13 cellular contexts compared by ENCODE assay signal in the genomic region with DNA sequence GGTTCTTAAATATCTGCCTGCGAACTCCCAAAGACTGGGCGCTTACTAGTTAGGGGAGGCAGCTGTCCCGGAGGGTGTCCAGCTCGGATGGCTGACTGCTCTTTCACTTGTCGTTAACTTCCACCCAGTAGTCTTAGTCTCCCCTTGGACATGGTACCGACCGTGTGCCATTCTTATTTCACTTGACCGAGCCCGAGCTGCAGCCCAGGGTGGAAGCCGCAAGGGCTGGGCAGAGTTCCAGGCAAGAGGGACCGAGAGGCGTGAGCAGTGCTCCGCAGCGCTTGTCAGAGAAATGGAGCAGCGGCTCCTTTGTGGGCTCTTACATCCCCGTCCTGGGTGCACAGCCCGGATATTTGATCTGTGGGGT. TPM values are rescaled to one million over a fixed set of nuclear protein-coding genes. Genes with fewer than 3 reads are reported as not detected.
DNase-seq lines count a peak whose midpoint lies in the region; ATAC-seq and TF ChIP-seq lines count a peak whose summit lies in the region.
"Had no signal": no experiment of that assay in that cellular context is flagged by ENCODE, and none has a peak within 500 bp of the region (broad histone marks: within the 10 kb centered on the region; RNA-seq: fewer than 3 reads in every experiment).

No MANE protein-coding gene starts in this region.

- H2BK12ac ChIP-seq in trophoblast cell (ENCODE audit: low read length), result no peak overlapping the region

- H3K9ac ChIP-seq in trophoblast cell (ENCODE audit: low read length), result no peak overlapping the region

- H2BK120ac ChIP-seq in trophoblast cell (ENCODE audit: insufficient read depth, low read length, poor library complexity), result no peak overlapping the region

- no peaks in the 10 kb centered on the region for H3K79me1 ChIP-seq in trophoblast cell (ENCODE audit: low read length)

- no peak overlapping the region for H2AK5ac ChIP-seq in trophoblast cell (ENCODE audit: low read length)

- H3K27ac ChIP-seq in left ventricle myocardium inferior (replicated peaks) (no peak overlapping the region), trophoblast cell (ENCODE audit: low read depth, low read length) (no peak overlapping the region)
- H3K27ac ChIP-seq: neutrophil, thyroid gland had no signal

- H3K4me3 ChIP-seq in left ventricle myocardium inferior (peak overlapping the region; percentile 52), trophoblast cell (ENCODE audit: low read depth, low read length) (no peak overlapping the region)
- H3K4me3 ChIP-seq: thyroid gland had no signal

- no peak for ATAC-seq in GM18498 (IDR thresholded peaks at IDR 0.05; ENCODE audit: unreplicated experiment)

- H4K8ac ChIP-seq in trophoblast cell (ENCODE audit: low read depth, low read length), result no peak overlapping the region

- peak overlapping the region; percentile 45 for H3K4me2 ChIP-seq in trophoblast cell (ENCODE audit: low read length)

- H4K12ac ChIP-seq in trophoblast cell (ENCODE audit: low read depth, low read length), result no peak overlapping the region

- no CpG with 5 or more reads among the region's 17 CpGs for WGBS in trophoblast cell (ENCODE audit: extremely low coverage, insufficient coverage, insufficient read length)

- TF ChIP-seq CTCF in left ventricle myocardium inferior (IDR thresholded peaks at IDR 0.05; ENCODE audit: borderline replicate concordance), result no peak

- no peaks in the 10 kb centered on the region for H3K4me1 ChIP-seq in left ventricle myocardium inferior
- peaks cover 4 to 6% of the 10 kb centered on the region in 2 experiments for H3K4me1 ChIP-seq in trophoblast cell (ENCODE audit: control insufficient read depth in 1 of 2, insufficient read depth in 2 of 2, low read length in 2 of 2)
- H3K4me1 ChIP-seq: thyroid gland had no signal

- H3K27me3 ChIP-seq in left ventricle myocardium inferior (ENCODE audit: low read depth), result peaks cover 73% of the 10 kb centered on the region
- H3K27me3 ChIP-seq in trophoblast cell (ENCODE audit: insufficient read depth, low read length), result peaks cover 28% of the 10 kb centered on the region

- DNase-seq in ELF-1 (ENCODE audit: low read depth, low spot score) (peak; percentile 70), SK-MEL-5 (ENCODE audit: low read depth, low spot score) (peak; percentile 12), left ventricle myocardium inferior (no peak), trophoblast cell (no peak), hepatic stellate cell (ENCODE audit: low spot score) (no peak)
- DNase-seq in activated CD4-positive, alpha-beta T cell treated with anti-CD3 and anti-CD28 coated beads, Interleukin-2, amount 50 U/mL, for 1 hour, result no peak
- no peak for DNase-seq in activated CD4-positive, alpha-beta T cell treated with anti-CD3 and anti-CD28 coated beads, Interleukin-2, amount 50 U/mL, for 4 hours
- DNase-seq: activated T-cell treated with anti-CD3 and anti-CD28 coated beads, Interleukin-2, amount 50 U/mL, for 1 hour; NCI-H1417 treated with DMSO at 0.1 percent for 48 hours; thyroid gland had no signal

- H3K14ac ChIP-seq in trophoblast cell (ENCODE audit: low read length), result no peak overlapping the region

- H3K36me3 ChIP-seq in left ventricle myocardium inferior, result no peaks in the 10 kb centered on the region
- H3K36me3 ChIP-seq in trophoblast cell (ENCODE audit: control insufficient read depth in 1 of 2, insufficient read depth in 2 of 2, low read length in 2 of 2), result no peaks in the 10 kb centered on the region
- H3K36me3 ChIP-seq: neutrophil, thyroid gland had no signal

- no peak overlapping the region for H2AFZ ChIP-seq in trophoblast cell (ENCODE audit: insufficient read depth, low read length, poor library complexity)

- no peak overlapping the region for H3K23ac ChIP-seq in trophoblast cell (ENCODE audit: low read length)

- H3K18ac ChIP-seq in trophoblast cell (ENCODE audit: low read length), result no peak overlapping the region

- intact Hi-C loops in left ventricle myocardium inferior (cut with micrococcal nuclease), result no loop called here

- H2BK5ac ChIP-seq in trophoblast cell (ENCODE audit: low read depth, low read length, poor library complexity), result no peak overlapping the region

- in situ Hi-C loops in SK-MEL-5 (cut with HindIII; ENCODE audit: low pct_unique_long_range_greater_than_20kb, low sequenced_read_pairs), result no loop called here

- H3K4ac ChIP-seq in trophoblast cell (ENCODE audit: low read depth, low read length), result no peak overlapping the region

- H4K91ac ChIP-seq in trophoblast cell (ENCODE audit: low read depth, low read length), result no peak overlapping the region

- H3K9me3 ChIP-seq in left ventricle myocardium inferior (replicated peaks), result no peaks in the 10 kb centered on the region
- H3K9me3 ChIP-seq in trophoblast cell (ENCODE audit: insufficient read depth, low read depth, low read length), result no peaks in the 10 kb centered on the region
- H3K9me3 ChIP-seq: neutrophil, thyroid gland had no signal

- no peaks in the 10 kb centered on the region for H3K79me2 ChIP-seq in trophoblast cell (ENCODE audit: control insufficient read depth, insufficient read depth, low read length, poor library complexity)

RNA-seq across cellular contexts. Expression of a gene that starts 0.3 kb away (rescaled TPM):
- 0.69 and 1.1 TPM in 2 replicates for total RNA-seq in SK-MEL-5 (2014; rRNA removed; shearing (Covaris generic))
- 2.6 and 4.2 TPM in 2 replicates for polyA plus RNA-seq in SK-MEL-5 (2015; cell fraction: cytosol; rRNA removed)
- polyA plus RNA-seq in SK-MEL-5 (2015; cell fraction: nucleus; rRNA removed), result 7.6 and 11.3 TPM in 2 replicates
- total RNA-seq in left ventricle myocardium inferior, result 0.30 TPM
- 0.01 TPM in 2 replicates for polyA plus RNA-seq in trophoblast cell (2013)
- total RNA-seq: dermis microvascular lymphatic vessel endothelial cell had no signal

Comparison
In these comparisons a context has a peak if more than half of its experiments do, and no peak if none do; other contexts are left out.
1. DNase-seq: peak in ELF-1 (single experiment) and SK-MEL-5 (single experiment); none in left ventricle myocardium inferior (single experiment), trophoblast cell (0 of 2), hepatic stellate cell (single experiment), activated CD4-positive, alpha-beta T cell treated with anti-CD3 and anti-CD28 coated beads, Interleukin-2, amount 50 U/mL, for 1 hour (single experiment) and activated CD4-positive, alpha-beta T cell treated with anti-CD3 and anti-CD28 coated beads, Interleukin-2, amount 50 U/mL, for 4 hours (0 of 2).